ENCODE assay signal across 10 cellular contexts in genomic region chr9:133701321-133701980, GRCh38. TPM values are rescaled to one million over a fixed set of nuclear protein-coding genes. Genes with fewer than 3 reads are reported as not detected.
A peak's percentile ranks its signal among the peaks of the same experiment; 100 is the strongest.
DNase-seq lines count a peak whose midpoint lies in the region; ATAC-seq and TF ChIP-seq lines count a peak whose summit lies in the region.
"Had no signal": no experiment of that assay in that cellular context is flagged by ENCODE, and none has a peak within 500 bp of the region (broad histone marks: within the 10 kb centered on the region; RNA-seq: fewer than 3 reads in every experiment).

No MANE protein-coding gene starts in this region.

- peak; percentile 61 to 63 for ATAC-seq in activated T-cell treated with anti-CD3 and anti-CD28 coated beads, Interleukin-2, amount 50 U/mL, for 4 hours
- no peak for ATAC-seq in GM19395 (IDR thresholded peaks at IDR 0.05; ENCODE audit: unreplicated experiment)

- TF ChIP-seq POLR2A in Peyer's patch (IDR thresholded peaks at IDR 0.05), result no peak

- H3K4me3 ChIP-seq in Peyer's patch (peak overlapping the region in 3 of 4 donors; percentile 7 to 42 (median 32)), A673 (ENCODE audit: low read depth, low read length, poor library complexity, severe bottlenecking) (no peak overlapping the region)

- intact Hi-C loops in Calu3 (cut with micrococcal nuclease; ENCODE audit: unreplicated experiment) (no loop called here), A673 (cut with micrococcal nuclease; ENCODE audit: unreplicated experiment) (no loop called here)

- TF ChIP-seq CTCF in Peyer's patch (IDR thresholded peaks at IDR 0.05) (no peak), Calu3 (IDR thresholded peaks at IDR 0.05; ENCODE audit: unreplicated experiment) (no peak), A673 (conservative IDR thresholded peaks at IDR 0.05; ENCODE audit: low read depth, low read length) (no peak)

- CTCF ChIA-PET in Calu3 (lab: Charles Lee), result no interaction called here
- CTCF ChIA-PET in A673 (lab: Charles Lee), result no interaction called here

- H3K36me3 Mint-ChIP-seq in activated T-cell treated with anti-CD3 and anti-CD28 coated beads, Interleukin-2, amount 50 U/mL, for 4 hours (ENCODE audit: insufficient read depth), result peaks cover 7% of the 10 kb centered on the region
- H3K36me3 Mint-ChIP-seq in Calu3 (ENCODE audit: insufficient read depth, unreplicated experiment), result no peaks in the 10 kb centered on the region

- peak overlapping the region; percentile 81 for H3K4me3 Mint-ChIP-seq in activated T-cell treated with anti-CD3 and anti-CD28 coated beads, Interleukin-2, amount 50 U/mL, for 4 hours
- H3K4me3 Mint-ChIP-seq in Calu3 (ENCODE audit: low read depth, unreplicated experiment), result no peak overlapping the region

- BruUV-seq in Calu3 (replicated peaks; lab: Mats Ljungman, UMichigan), result no TSS peak
- no TSS peak for BruUV-seq in A673 (replicated peaks; lab: Mats Ljungman, UMichigan)

- peak in 2 of 3 donors; percentile 31 to 50 for DNase-seq in Peyer's patch
- DNase-seq in activated T-cell treated with anti-CD3 and anti-CD28 coated beads, Interleukin-2, amount 50 U/mL, for 4 hours, result peak; percentile 56
- DNase-seq in hypothalamus (lab: John Stamatoyannopoulos, UW), result peak in 26 of 51 donors; percentile 11 to 78 (median 48)
- peak; percentile 63 for DNase-seq in stimulated activated CD8-positive, alpha-beta memory T cell treated with anti-CD3 and anti-CD28 coated beads, Interleukin-4, amount 100 ng/mL, for 48 hours
- no peak for DNase-seq in Calu3
- no peak for DNase-seq in A673 (ENCODE audit: low spot score)
- DNase-seq in germinal center (ENCODE audit: low spot score), result no peak
- DNase-seq: heart right ventricle had no signal

- H3K27ac ChIP-seq in Peyer's patch (peak overlapping the region; percentile 13 to 81 (median 46)), A673 (ENCODE audit: low read depth, low read length, poor library complexity, severe bottlenecking) (no peak overlapping the region)

- peaks cover 0 to 17% (median 9%) of the 10 kb centered on the region in 4 donors for H3K4me1 ChIP-seq in Peyer's patch
- peaks cover 17% of the 10 kb centered on the region for H3K4me1 ChIP-seq in A673 (ENCODE audit: insufficient read depth, low read length, poor library complexity, severe bottlenecking)
- H3K4me1 ChIP-seq: adrenal gland had no signal

- no peaks in the 10 kb centered on the region for H3K36me3 ChIP-seq in Peyer's patch
- no peaks in the 10 kb centered on the region for H3K36me3 ChIP-seq in A673 (ENCODE audit: insufficient read depth, low read length, poor library complexity, severe bottlenecking)
- H3K36me3 ChIP-seq: adrenal gland, heart right ventricle had no signal

- no peaks in the 10 kb centered on the region for H3K27me3 Mint-ChIP-seq in activated T-cell treated with anti-CD3 and anti-CD28 coated beads, Interleukin-2, amount 50 U/mL, for 4 hours (ENCODE audit: low read depth)
- peaks cover 80% of the 10 kb centered on the region for H3K27me3 Mint-ChIP-seq in Calu3 (ENCODE audit: unreplicated experiment)

- no peaks in the 10 kb centered on the region for H3K9me3 Mint-ChIP-seq in activated T-cell treated with anti-CD3 and anti-CD28 coated beads, Interleukin-2, amount 50 U/mL, for 4 hours
- H3K9me3 Mint-ChIP-seq in Calu3 (ENCODE audit: low read depth, unreplicated experiment), result no peaks in the 10 kb centered on the region

- POLR2A ChIA-PET in A673 (lab: Charles Lee; ENCODE audit: low non-redundant PET), result no interaction called here

- no peak overlapping the region for H3K27ac Mint-ChIP-seq in Calu3 (ENCODE audit: unreplicated experiment)

- H3K27me3 ChIP-seq in Peyer's patch (no peaks in the 10 kb centered on the region), A673 (replicated peaks; ENCODE audit: insufficient read depth, low read depth, low read length, poor library complexity) (peaks cover 5% of the 10 kb centered on the region)

- peaks cover 50% of the 10 kb centered on the region for H3K4me1 Mint-ChIP-seq in activated T-cell treated with anti-CD3 and anti-CD28 coated beads, Interleukin-2, amount 50 U/mL, for 4 hours (ENCODE audit: low read depth)
- H3K4me1 Mint-ChIP-seq in Calu3 (ENCODE audit: low read depth, unreplicated experiment), result no peaks in the 10 kb centered on the region

- H3K9me3 ChIP-seq in Peyer's patch (no peaks in the 10 kb centered on the region), A673 (ENCODE audit: low read depth, low read length, poor library complexity, severe bottlenecking) (no peaks in the 10 kb centered on the region)
- H3K9me3 ChIP-seq: adrenal gland, heart right ventricle had no signal

RNA-seq across cellular contexts. Expression of gene SARDH, which starts 36.7 kb away (rescaled TPM):
- total RNA-seq in Peyer's patch (1 to 10 TPM in 2 of 4 donors, under 1 TPM in 2; 0.47 to 5.0 (median 0.95) TPM), Calu3 (2022) (0.12 TPM in 1 of 2 replicates, not detected in the other), A673 (2021) (0.37 and 1.0 TPM in 2 replicates)
- 1 to 10 TPM; 3.6 to 5.5 (median 5.0) TPM for total RNA-seq in activated T-cell treated with anti-CD3 and anti-CD28 coated beads, Interleukin-2, amount 50 U/mL, for 4 hours

Comparison
In these comparisons a context has a peak if more than half of its experiments do, and no peak if none do; other contexts are left out.
1. DNase-seq: peak in Peyer's patch (2 of 3), activated T-cell treated with anti-CD3 and anti-CD28 coated beads, Interleukin-2, amount 50 U/mL, for 4 hours (single experiment), hypothalamus (26 of 51) and stimulated activated CD8-positive, alpha-beta memory T cell treated with anti-CD3 and anti-CD28 coated beads, Interleukin-4, amount 100 ng/mL, for 48 hours (single experiment); none in Calu3 (single experiment), A673 (single experiment) and germinal center (single experiment).